ENCODE assay signal across 24 cellular contexts in the genomic region with DNA sequence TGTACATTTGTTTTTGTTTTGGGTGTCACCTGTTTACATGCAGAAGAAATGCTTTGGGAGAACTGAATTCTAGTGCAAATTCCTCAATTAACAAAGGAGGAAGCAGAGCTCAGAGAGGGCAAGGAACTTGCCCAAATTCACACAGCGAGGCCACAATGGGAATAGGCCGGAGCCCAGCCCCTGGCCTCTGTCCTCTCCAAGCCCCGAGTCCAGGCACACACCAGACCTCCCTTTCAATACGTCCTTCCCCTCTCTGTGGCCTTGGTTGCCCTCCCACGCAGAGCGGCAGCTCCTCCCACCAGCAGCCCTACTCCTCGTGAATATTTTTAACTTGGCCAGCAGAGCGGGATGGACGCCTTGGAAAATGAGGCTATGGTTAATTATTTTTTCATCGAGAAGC. TPM values are rescaled to one million over a fixed set of nuclear protein-coding genes. Genes with fewer than 3 reads are reported as not detected.
DNase-seq lines count a peak whose midpoint lies in the region; ATAC-seq, FAIRE-seq and TF ChIP-seq lines count a peak whose summit lies in the region.
"Had no signal": no experiment of that assay in that cellular context is flagged by ENCODE, and none has a peak within 500 bp of the region (broad histone marks: within the 10 kb centered on the region; RNA-seq: fewer than 3 reads in every experiment).

No MANE protein-coding gene starts in this region.

- no peak overlapping the region for H2AK5ac ChIP-seq in H1 (ENCODE audit: low read depth, low read length)

- peaks cover 0 to 4% of the 10 kb centered on the region in 2 experiments; a peak in 1 of 3 replicates for H3K36me3 ChIP-seq in HEK293 (ENCODE audit: control insufficient read depth in 2 of 2, insufficient read depth in 1 of 2, low read length in 2 of 2)
- H3K36me3 ChIP-seq in H1 (ENCODE audit: control insufficient read depth in 2 of 4, insufficient read depth in 4 of 4, low read length in 3 of 4): no peaks in the 10 kb centered on the region
- H3K36me3 ChIP-seq: uterus had no signal

- WGBS in A549 (ENCODE audit: missing lambda C conversion rate): 90% methylated on average over 10 of the region's 10 CpGs
- WGBS in H1 (ENCODE audit: extremely low coverage in 1 of 2, insufficient coverage in 1 of 2, insufficient read length in 1 of 2, insufficient replicate concordance in 2 of 2, low coverage in 1 of 2, low lambda C conversion rate in 2 of 2, missing lambda C conversion rate in 1 of 2), 2 experiments: 83% methylated on average over 10 of the region's 10 CpGs; no CpG with 5 or more reads in 1 of the 2 experiments

- H3K36me3 Mint-ChIP-seq in naive thymus-derived CD8-positive, alpha-beta T cell: no peaks in the 10 kb centered on the region
- H3K36me3 Mint-ChIP-seq: CD4-positive, alpha-beta memory T cell had no signal

- no peaks in the 10 kb centered on the region for H3K79me2 ChIP-seq in H1 (ENCODE audit: control insufficient read depth in 1 of 2, insufficient read depth in 2 of 2, low read length in 2 of 2)

- no peak overlapping the region for H4K8ac ChIP-seq in H1 (ENCODE audit: extremely low read depth, insufficient read depth, low read length)

- no peak overlapping the region for H2BK20ac ChIP-seq in H1 (ENCODE audit: low read length)

- TF ChIP-seq RAD21 in A549 (conservative IDR thresholded peaks at IDR 0.05 in 1 of 2, IDR thresholded peaks at IDR 0.05 in 1 of 2): no peak
- no peak for TF ChIP-seq RAD21 in H1 (IDR thresholded peaks at IDR 0.05 in 1 of 2, conservative IDR thresholded peaks at IDR 0.05 in 1 of 2; ENCODE audit: low read depth in 2 of 2, low read length in 2 of 2)

- no peak overlapping the region for H4K5ac ChIP-seq in H1 (ENCODE audit: insufficient read length, low read depth, low read length)

- no peak overlapping the region for H4K91ac ChIP-seq in H1 (replicated peaks; ENCODE audit: insufficient read length, low read length)

- H3K27me3 ChIP-seq in H1 (replicated peaks in 1 of 4; ENCODE audit: control insufficient read depth in 3 of 4, extremely low read depth in 1 of 4, insufficient read depth in 3 of 4, low read length in 3 of 4): peaks cover 7 to 25% (median 16%) of the 10 kb centered on the region in 4 experiments; a peak in 6 of 7 replicates

- no peak overlapping the region for H3K23ac ChIP-seq in H1 (ENCODE audit: insufficient read length)

- no peak overlapping the region for H3K4ac ChIP-seq in H1 (replicated peaks; ENCODE audit: insufficient read length, low read depth, low read length)

- TF ChIP-seq EP300 in A549 (IDR thresholded peaks at IDR 0.05) (no peak), H1 (IDR thresholded peaks at IDR 0.05; ENCODE audit: borderline replicate concordance in 1 of 2, low read depth in 2 of 2, low read length in 2 of 2) (no peak)

- no peaks in the 10 kb centered on the region for H3K9me3 Mint-ChIP-seq in naive thymus-derived CD8-positive, alpha-beta T cell
- H3K9me3 Mint-ChIP-seq: CD4-positive, alpha-beta memory T cell; T-helper 2 cell treated with Interferon-gamma antibody and Interleukin-4, amounts not matched to agents 5 μg/mL and 100 μg/mL, for 36 hours had no signal

- peaks cover 6 to 13% (median 6%) of the 10 kb centered on the region in 4 donors for H3K4me1 Mint-ChIP-seq in naive thymus-derived CD8-positive, alpha-beta T cell

- peaks cover 10% of the 10 kb centered on the region; the same call in 1 of the 2 replicates for H3K23me2 ChIP-seq in H1 (ENCODE audit: low read depth, low read length)

- H3K9me3 ChIP-seq in A549: no peaks in the 10 kb centered on the region
- H3K9me3 ChIP-seq in HEK293 (ENCODE audit: control insufficient read depth, insufficient read depth, low read depth, low read length): no peaks in the 10 kb centered on the region
- no peaks in the 10 kb centered on the region for H3K9me3 ChIP-seq in H1 (ENCODE audit: insufficient read depth in 2 of 2, low read depth in 1 of 2, low read length in 1 of 2)
- H3K9me3 ChIP-seq: psoas muscle, uterus had no signal

- H3K9ac ChIP-seq in H1 (replicated peaks in 1 of 4; ENCODE audit: extremely low read depth in 1 of 4, low read depth in 3 of 4, low read length in 3 of 4): no peak overlapping the region

- H3K27me3 Mint-ChIP-seq in naive thymus-derived CD8-positive, alpha-beta T cell: peaks cover 17 to 41% (median 28%) of the 10 kb centered on the region in 5 donors

- POLR2A ChIA-PET in A549 (lab: Yijun Ruan, JAX): no interaction called here
- POLR2A ChIA-PET in HEK293 (lab: Yijun Ruan, JAX): interaction anchor here (0.7 to 1.2 kb wide), 2 partner anchors 39 to 40 kb away, joined by 3 to 7 read pairs; a partner anchor contains a TSS
- POLR2A ChIA-PET in H1 (lab: Charles Lee; ENCODE audit: partially characterized antibody): interaction anchor here (0.9 kb wide), 1 partner anchor 41 kb away, joined by 3 read pairs; no protein-coding TSS in a partner anchor
- POLR2A ChIA-PET in naive thymus-derived CD8-positive, alpha-beta T cell (lab: Charles Lee): interaction anchor here (0.7 kb wide), 1 partner anchor 54 kb away, joined by 5 read pairs; no protein-coding TSS in a partner anchor

- peak overlapping the region in 6 of 10 donors; percentile 34 to 54 (median 40) for H3K4me3 Mint-ChIP-seq in naive thymus-derived CD8-positive, alpha-beta T cell

- H3K18ac ChIP-seq in H1 (ENCODE audit: extremely low read depth, low read length): no peak overlapping the region

- no peak overlapping the region for H3K27ac ChIP-seq in A549
- no peak overlapping the region for H3K27ac ChIP-seq in HEK293 (ENCODE audit: extremely low read depth, low read depth, low read length)
- H3K27ac ChIP-seq in H1 (ENCODE audit: low read depth, low read length): no peak overlapping the region
- H3K27ac ChIP-seq: dorsolateral prefrontal cortex, PC-9, psoas muscle, uterus had no signal

- DNase-seq in A549 (ENCODE audit: low read depth in 1 of 2, low spot score in 1 of 2) (no peak), H1 (ENCODE audit: low read depth in 1 of 2, low spot score in 2 of 2) (no peak), SW 1271 (lab: John Stamatoyannopoulos, UW) (no peak), hippocampal formation (lab: John Stamatoyannopoulos, UW) (no peak)
- DNase-seq in naive thymus-derived CD8-positive, alpha-beta T cell: no peak
- DNase-seq: CD4-positive, alpha-beta memory T cell; DND-41; dorsolateral prefrontal cortex; erythroblast; KBM-7; NCI-H1694; NCI-H2227 treated with DMSO at 0.1 percent for 48 hours; PC-9; psoas muscle; uterus had no signal

- FAIRE-seq in A549 (lab: Jason Lieb, UNC) (no peak), H1 (lab: Jason Lieb, UNC) (no peak)
- FAIRE-seq: frontal cortex had no signal

- TF ChIP-seq POLR2A in A549 (IDR thresholded peaks at IDR 0.05; ENCODE audit: low read length) (no peak), H1 (IDR thresholded peaks at IDR 0.05; ENCODE audit: control extremely low read depth in 1 of 2, low read depth in 2 of 2, low read length in 2 of 2) (no peak)

- H3K4me1 ChIP-seq in A549 (peaks cover 23% of the 10 kb centered on the region), HEK293 (ENCODE audit: control insufficient read depth, insufficient read depth, low read length) (peaks cover 4% of the 10 kb centered on the region), H1 (replicated peaks in 1 of 4; ENCODE audit: control insufficient read depth in 3 of 4, insufficient read depth in 4 of 4, low read length in 3 of 4) (peaks cover 0 to 7% (median 4%) of the 10 kb centered on the region in 4 experiments; a peak in 3 of 7 replicates)
- H3K4me1 ChIP-seq: psoas muscle had no signal

- TF ChIP-seq CTCF in A549 (IDR thresholded peaks at IDR 0.05) (no peak), HEK293 (tag by site-specific recombination; IDR thresholded peaks at IDR 0.05) (no peak), H1 (IDR thresholded peaks at IDR 0.05; ENCODE audit: control extremely low read depth in 1 of 3, insufficient read depth in 1 of 3, low read depth in 1 of 3, low read length in 3 of 3) (no peak)

- H2AFZ ChIP-seq in H1 (ENCODE audit: low read length): no peak overlapping the region
- H2AFZ ChIP-seq: PC-9 had no signal

- no peak overlapping the region for H2BK12ac ChIP-seq in H1 (ENCODE audit: low read depth, low read length)

- no peak overlapping the region for H2BK5ac ChIP-seq in H1 (ENCODE audit: low read depth, low read length)

- H3K4me3 ChIP-seq in A549 (no peak overlapping the region), HEK293 (ENCODE audit: low read depth, low read length) (no peak overlapping the region), H1 (ENCODE audit: extremely low read depth in 1 of 4, insufficient read depth in 2 of 4, low read depth in 3 of 4, low read length in 4 of 4) (no peak overlapping the region)
- H3K4me3 ChIP-seq: dorsolateral prefrontal cortex, PC-9, psoas muscle, smooth muscle cell, uterus had no signal

- CTCF ChIA-PET in A549 (lab: Yijun Ruan, JAX): interaction anchor here (1.2 kb wide), 1 partner anchor 48 kb away, joined by 9 read pairs; no protein-coding TSS in a partner anchor
- CTCF ChIA-PET in HEK293 (lab: Yijun Ruan, JAX): interaction anchor here (0.6 to 2.0 kb wide), 7 partner anchors 8 to 827 kb away, joined by 3 to 5 read pairs (median 4); no protein-coding TSS in a partner anchor
- CTCF ChIA-PET in H1 (lab: Charles Lee; ENCODE audit: partially characterized antibody): interaction anchor here (0.6 to 2.4 kb wide), 8 partner anchors 12 to 97 kb away, joined by 3 to 8 read pairs (median 5); no protein-coding TSS in a partner anchor

- no peak overlapping the region for H3K27ac Mint-ChIP-seq in naive thymus-derived CD8-positive, alpha-beta T cell
- H3K27ac Mint-ChIP-seq: T-helper 2 cell treated with Interferon-gamma antibody and Interleukin-4, amounts not matched to agents 5 μg/mL and 100 μg/mL, for 36 hours had no signal

- H3K14ac ChIP-seq in H1 (ENCODE audit: insufficient read length): no peak overlapping the region

- peaks cover 0 to 1% of the 10 kb centered on the region in 2 experiments for H4K20me1 ChIP-seq in H1 (replicated peaks in 1 of 2; ENCODE audit: control insufficient read depth in 1 of 2, insufficient read depth in 2 of 2, low read length in 2 of 2)

- no peak overlapping the region for H3K4me2 ChIP-seq in A549
- no peak overlapping the region; a peak in 1 of 4 replicates for H3K4me2 ChIP-seq in H1 (ENCODE audit: insufficient read depth in 1 of 2, low read depth in 2 of 2, low read length in 2 of 2)
- H3K4me2 ChIP-seq: smooth muscle cell had no signal

- no peak overlapping the region for H3K56ac ChIP-seq in H1 (replicated peaks; ENCODE audit: insufficient read length, low read depth, low read length)

- 0 out of 2 replicates have a peak overlapping the region, but pooled peaks have one; percentile 29 for H2BK15ac ChIP-seq in H1 (ENCODE audit: low read length)

- H2BK120ac ChIP-seq in H1 (replicated peaks; ENCODE audit: low read depth, low read length): no peak overlapping the region

- no peaks in the 10 kb centered on the region for H3K79me1 ChIP-seq in H1 (ENCODE audit: low read depth, low read length)

- ATAC-seq in A549 (no peak), HG02885 (IDR thresholded peaks at IDR 0.05; ENCODE audit: poor library complexity, unreplicated experiment) (no peak), HG03025 (IDR thresholded peaks at IDR 0.05; ENCODE audit: low FRiP score, unreplicated experiment) (no peak)
- ATAC-seq in naive thymus-derived CD8-positive, alpha-beta T cell: no peak
- ATAC-seq: activated CD4-positive, CD25-positive, alpha-beta regulatory T cell treated with anti-CD3 and anti-CD28 coated beads, Interleukin-2, amount 50 U/mL, for 24 hours; psoas muscle had no signal

RNA-seq across cellular contexts. Expression of a gene that starts 1.5 kb away (rescaled TPM):
- polyA plus RNA-seq in A549 (2011; rRNA removed) (8.3 and 11.1 TPM in 2 replicates), A549 (2017; fragmentation: RNase III; extraction: RNeasy Plus Mini Kit Qiagen cat#74134 plus additional on column Dnase treatment) (14.1 to 16.1 TPM (median 15.3 TPM) in 3 replicates), H1 (2011; rRNA removed) (13.5 and 17.4 TPM in 2 replicates)
- polyA plus RNA-seq in A549 (2012; cell fraction: cytosol; rRNA removed): 16.0 and 23.0 TPM in 2 replicates
- 52.8 and 67.1 TPM in 2 replicates for polyA plus RNA-seq in A549 (2012; cell fraction: nucleus; rRNA removed)
- polyA minus RNA-seq in A549 (2011; rRNA and poly(A)+ RNA removed): 12.5 and 17.6 TPM in 2 replicates
- total RNA-seq in H1 (2021; fragmentation: NEBNext Ultra II Directional; extraction: Animal tissue kit (Norgen Biotek cat#: 25700)): 14.4 and 14.6 TPM in 2 replicates
- polyA plus RNA-seq in H1 (2011; cell fraction: cytosol; rRNA removed): 11.2 TPM
- polyA plus RNA-seq in H1 (2011; cell fraction: nucleus; rRNA removed): 23.7 TPM
- polyA plus RNA-seq in H1 (2012, experiment 1 of 2): 7.9 to 13.1 TPM (median 11.6 TPM) in 4 replicates
- polyA plus RNA-seq in H1 (2012, experiment 2 of 2): 11.4 TPM
- 9.2 TPM for polyA plus RNA-seq in H1 (2013, experiment 1 of 2)
- polyA plus RNA-seq in H1 (2013, experiment 2 of 2): 9.2 TPM
- 6.8 and 7.5 TPM in 2 replicates for polyA minus RNA-seq in H1 (2011; rRNA and poly(A)+ RNA removed)
- polyA minus RNA-seq in H1 (2011; cell fraction: cytosol; rRNA and poly(A)+ RNA removed): 11.4 TPM
- polyA minus RNA-seq in H1 (2011; cell fraction: nucleus; rRNA and poly(A)+ RNA removed): 5.0 TPM
- 1 to 10 TPM; 1.2 to 1.4 TPM for total RNA-seq in naive thymus-derived CD8-positive, alpha-beta T cell
- polyA plus RNA-seq in naive thymus-derived CD8-positive, alpha-beta T cell: under 1 TPM in 1 of 3 donors, not detected in 2; 0.22 TPM
- polyA plus RNA-seq: CD4-positive, alpha-beta memory T cell had no signal

RNA-seq across cellular contexts. Expression of a gene that starts 34.6 kb away (rescaled TPM):
- polyA plus RNA-seq in A549 (2011; rRNA removed): 1.2 and 2.0 TPM in 2 replicates
- polyA plus RNA-seq in A549 (2012; cell fraction: cytosol; rRNA removed): 2.3 and 3.2 TPM in 2 replicates
- 18.4 and 23.7 TPM in 2 replicates for polyA plus RNA-seq in A549 (2012; cell fraction: nucleus; rRNA removed)
- polyA plus RNA-seq in A549 (2017; fragmentation: RNase III; extraction: RNeasy Plus Mini Kit Qiagen cat#74134 plus additional on column Dnase treatment): 1.7 to 1.8 TPM (median 1.7 TPM) in 3 replicates
- 0.73 and 0.95 TPM in 2 replicates for polyA minus RNA-seq in A549 (2011; rRNA and poly(A)+ RNA removed)
- 1.7 and 1.8 TPM in 2 replicates for total RNA-seq in H1 (2021; fragmentation: NEBNext Ultra II Directional; extraction: Animal tissue kit (Norgen Biotek cat#: 25700))
- polyA plus RNA-seq in H1 (2011; rRNA removed): 5.5 and 8.0 TPM in 2 replicates
- 5.4 TPM for polyA plus RNA-seq in H1 (2011; cell fraction: cytosol; rRNA removed)
- polyA plus RNA-seq in H1 (2011; cell fraction: nucleus; rRNA removed): 11.5 TPM
- 1.7 to 3.1 TPM (median 2.6 TPM) in 4 replicates for polyA plus RNA-seq in H1 (2012, experiment 1 of 2)
- polyA plus RNA-seq in H1 (2012, experiment 2 of 2): 1.5 TPM
- 2.4 TPM for polyA plus RNA-seq in H1 (2013, experiment 1 of 2)
- polyA plus RNA-seq in H1 (2013, experiment 2 of 2): 2.8 TPM
- 1.3 and 1.6 TPM in 2 replicates for polyA minus RNA-seq in H1 (2011; rRNA and poly(A)+ RNA removed)
- 6.8 TPM for polyA minus RNA-seq in H1 (2011; cell fraction: cytosol; rRNA and poly(A)+ RNA removed)
- 4.9 TPM for polyA minus RNA-seq in H1 (2011; cell fraction: nucleus; rRNA and poly(A)+ RNA removed)
- 100 to 1,000 TPM; 233 to 235 TPM for total RNA-seq in naive thymus-derived CD8-positive, alpha-beta T cell
- polyA plus RNA-seq in naive thymus-derived CD8-positive, alpha-beta T cell: 100 to 1,000 TPM; 290 to 401 (median 329) TPM
- total RNA-seq: SK-MEL-5, smooth muscle cell had no signal

RNA-seq across cellular contexts. Expression of a gene that starts 39.5 kb away (rescaled TPM):
- polyA plus RNA-seq in A549 (2011; rRNA removed) (12.2 and 16.0 TPM in 2 replicates), A549 (2017; fragmentation: RNase III; extraction: RNeasy Plus Mini Kit Qiagen cat#74134 plus additional on column Dnase treatment) (20.2 to 21.5 TPM (median 20.3 TPM) in 3 replicates), H1 (2011; rRNA removed) (8.3 and 15.4 TPM in 2 replicates)
- polyA plus RNA-seq in A549 (2012; cell fraction: cytosol; rRNA removed): 23.4 and 33.7 TPM in 2 replicates
- polyA plus RNA-seq in A549 (2012; cell fraction: nucleus; rRNA removed): 21.3 and 29.9 TPM in 2 replicates
- 9.8 and 15.0 TPM in 2 replicates for polyA minus RNA-seq in A549 (2011; rRNA and poly(A)+ RNA removed)
- total RNA-seq in H1 (2021; fragmentation: NEBNext Ultra II Directional; extraction: Animal tissue kit (Norgen Biotek cat#: 25700)): 10.1 and 11.2 TPM in 2 replicates
- polyA plus RNA-seq in H1 (2011; cell fraction: cytosol; rRNA removed): 5.3 TPM
- polyA plus RNA-seq in H1 (2011; cell fraction: nucleus; rRNA removed): 7.8 TPM
- 5.5 to 11.6 TPM (median 10.8 TPM) in 4 replicates for polyA plus RNA-seq in H1 (2012, experiment 1 of 2)
- 8.9 TPM for polyA plus RNA-seq in H1 (2012, experiment 2 of 2)
- polyA plus RNA-seq in H1 (2013, experiment 1 of 2): 11.0 TPM
- 10.5 TPM for polyA plus RNA-seq in H1 (2013, experiment 2 of 2)
- 2.1 and 2.2 TPM in 2 replicates for polyA minus RNA-seq in H1 (2011; rRNA and poly(A)+ RNA removed)
- polyA minus RNA-seq in H1 (2011; cell fraction: cytosol; rRNA and poly(A)+ RNA removed): 4.3 TPM
- polyA minus RNA-seq in H1 (2011; cell fraction: nucleus; rRNA and poly(A)+ RNA removed): 5.1 TPM
- total RNA-seq in naive thymus-derived CD8-positive, alpha-beta T cell: not detected
- polyA plus RNA-seq in naive thymus-derived CD8-positive, alpha-beta T cell: not detected
- total RNA-seq: CD4-positive, alpha-beta memory T cell had no signal
- polyA plus RNA-seq: CD4-positive, alpha-beta memory T cell had no signal

RNA-seq across cellular contexts. Expression of a gene that starts 59.1 kb away (rescaled TPM):
- polyA plus RNA-seq in A549 (2011; rRNA removed) (1.1 and 2.0 TPM in 2 replicates), A549 (2017; fragmentation: RNase III; extraction: RNeasy Plus Mini Kit Qiagen cat#74134 plus additional on column Dnase treatment) (0.45 to 0.75 TPM (median 0.63 TPM) in 3 replicates), H1 (2011; rRNA removed) (not detected in 2 replicates)
- polyA plus RNA-seq in A549 (2012; cell fraction: cytosol; rRNA removed): 0.22 and 0.39 TPM in 2 replicates
- polyA plus RNA-seq in A549 (2012; cell fraction: nucleus; rRNA removed): 0.14 TPM in 1 of 2 replicates, not detected in the other
- polyA minus RNA-seq in A549 (2011; rRNA and poly(A)+ RNA removed): not detected in 2 replicates
- not detected in 2 replicates for total RNA-seq in H1 (2021; fragmentation: NEBNext Ultra II Directional; extraction: Animal tissue kit (Norgen Biotek cat#: 25700))
- polyA plus RNA-seq in H1 (2011; cell fraction: cytosol; rRNA removed): not detected
- not detected for polyA plus RNA-seq in H1 (2011; cell fraction: nucleus; rRNA removed)
- polyA plus RNA-seq in H1 (2012, experiment 1 of 2): not detected in 4 replicates
- not detected for polyA plus RNA-seq in H1 (2012, experiment 2 of 2)
- polyA plus RNA-seq in H1 (2013, experiment 1 of 2): not detected
- not detected for polyA plus RNA-seq in H1 (2013, experiment 2 of 2)
- not detected in 2 replicates for polyA minus RNA-seq in H1 (2011; rRNA and poly(A)+ RNA removed)
- not detected for polyA minus RNA-seq in H1 (2011; cell fraction: cytosol; rRNA and poly(A)+ RNA removed)
- not detected for polyA minus RNA-seq in H1 (2011; cell fraction: nucleus; rRNA and poly(A)+ RNA removed)
- not detected for total RNA-seq in naive thymus-derived CD8-positive, alpha-beta T cell
- polyA plus RNA-seq in naive thymus-derived CD8-positive, alpha-beta T cell: not detected
- total RNA-seq: frontal cortex, PC-9, psoas muscle, SK-MEL-5, smooth muscle cell, uterus had no signal
- polyA plus RNA-seq: AG04450; CD4-positive, alpha-beta memory T cell had no signal

Comparison
In these comparisons a context has a peak if more than half of its experiments do, and no peak if none do; other contexts are left out.
1. RNA of a gene that starts 1.5 kb away (polyA plus RNA-seq): 8.3 to 67.1 TPM in A549 and 7.9 to 23.7 TPM in H1; 0.22 TPM in naive thymus-derived CD8-positive, alpha-beta T cell; every median in the first group is over 4 times any median in the second.
2. RNA of a gene that starts 34.6 kb away (polyA plus RNA-seq): 290 to 401 TPM in naive thymus-derived CD8-positive, alpha-beta T cell; 1.5 to 11.5 TPM in H1 and 1.2 to 23.7 TPM in A549; every median in the first group is over 10 times any median in the second.